In the genomic region with DNA sequence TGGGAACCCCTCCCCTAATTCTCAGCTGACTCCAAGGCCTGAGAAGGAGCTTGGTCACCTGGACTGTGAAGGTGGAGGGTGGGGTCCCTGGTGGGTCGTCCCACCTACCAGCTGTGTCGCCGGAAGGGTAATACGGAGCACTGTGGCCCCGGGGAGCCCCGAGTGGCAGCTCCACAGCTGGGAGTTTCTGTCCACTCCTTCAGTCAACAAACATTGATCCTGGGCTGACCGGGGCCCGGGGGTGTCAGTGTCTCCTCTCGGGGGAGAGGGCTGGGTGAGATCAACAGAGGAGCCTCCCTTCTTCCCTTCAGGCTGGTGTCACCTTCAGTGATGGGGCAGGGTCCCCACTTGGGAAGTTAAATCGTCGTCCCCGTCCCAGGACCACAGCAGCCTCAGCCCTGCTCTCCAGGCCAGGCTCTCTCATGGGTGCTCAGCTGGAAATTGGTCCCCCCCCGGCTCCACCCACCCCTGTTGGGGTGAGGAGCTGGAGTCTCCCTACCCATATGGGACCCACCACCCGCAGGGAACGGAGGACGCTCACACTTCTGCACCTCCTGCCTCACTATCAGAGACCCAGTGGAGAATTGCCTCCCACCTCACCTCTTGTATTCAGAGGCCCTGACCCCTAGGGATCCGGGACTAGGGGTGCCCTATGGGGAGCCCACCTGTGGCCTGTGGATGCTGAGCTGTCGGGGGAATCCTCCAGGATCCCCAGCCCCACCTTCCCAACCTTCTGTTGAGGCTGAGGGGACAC, we compare ENCODE assay signal across 3 cellular contexts.
TF ChIP-seq lines count a peak whose summit lies in the region.

No MANE protein-coding gene starts in this region.

TF ChIP-seq in HEK293, 187 proteins besides CTCF, POLR2A, EP300 and RAD21:
- TF ChIP-seq ZIC2 (tag by site-specific recombination; IDR thresholded peaks at IDR 0.05) (peak; percentile 81), GLIS2 (tag by site-specific recombination; IDR thresholded peaks at IDR 0.05) (0 out of 2 replicates have a peak, but pooled peaks have one; percentile 22), SCRT2 (tag by site-specific recombination; IDR thresholded peaks at IDR 0.05) (0 out of 2 replicates have a peak, but pooled peaks have one; percentile 16), ZBTB10 (tag by site-specific recombination; IDR thresholded peaks at IDR 0.05) (0 out of 2 replicates have a peak, but pooled peaks have one; percentile 29), ZNF510 (tag by site-specific recombination; IDR thresholded peaks at IDR 0.05; ENCODE audit: insufficient replicate concordance) (no peak), ZFP69B (tag by site-specific recombination; IDR thresholded peaks at IDR 0.05) (peak; percentile 66; the same call in 1 of the 2 replicates)
- TF ChIP-seq, protein P1, sequence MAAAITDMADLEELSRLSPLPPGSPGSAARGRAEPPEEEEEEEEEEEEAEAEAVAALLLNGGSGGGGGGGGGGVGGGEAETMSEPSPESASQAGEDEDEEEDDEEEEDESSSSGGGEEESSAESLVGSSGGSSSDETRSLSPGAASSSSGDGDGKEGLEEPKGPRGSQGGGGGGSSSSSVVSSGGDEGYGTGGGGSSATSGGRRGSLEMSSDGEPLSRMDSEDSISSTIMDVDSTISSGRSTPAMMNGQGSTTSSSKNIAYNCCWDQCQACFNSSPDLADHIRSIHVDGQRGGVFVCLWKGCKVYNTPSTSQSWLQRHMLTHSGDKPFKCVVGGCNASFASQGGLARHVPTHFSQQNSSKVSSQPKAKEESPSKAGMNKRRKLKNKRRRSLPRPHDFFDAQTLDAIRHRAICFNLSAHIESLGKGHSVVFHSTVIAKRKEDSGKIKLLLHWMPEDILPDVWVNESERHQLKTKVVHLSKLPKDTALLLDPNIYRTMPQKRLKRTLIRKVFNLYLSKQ (tag by site-specific recombination; IDR thresholded peaks at IDR 0.05; ENCODE audit: borderline replicate concordance), result no peak

TF ChIP-seq in K562, 482 proteins besides CTCF, POLR2A, EP300 and RAD21 (continues in another document):
- no peak for TF ChIP-seq ZNF197 (CRISPR knock-in tag; IDR thresholded peaks at IDR 0.05; ENCODE audit: low read depth)
- no peak for TF ChIP-seq MTA1 (IDR thresholded peaks at IDR 0.05; ENCODE audit: borderline replicate concordance)
- no peak for TF ChIP-seq KLF1 (tag; IDR thresholded peaks at IDR 0.05)
- TF ChIP-seq MAX (CRISPR knock-in tag; IDR thresholded peaks at IDR 0.05), result no peak
- no peak for TF ChIP-seq HNRNPL (IDR thresholded peaks at IDR 0.05; ENCODE audit: low read depth, low read length)
- TF ChIP-seq, protein P2, sequence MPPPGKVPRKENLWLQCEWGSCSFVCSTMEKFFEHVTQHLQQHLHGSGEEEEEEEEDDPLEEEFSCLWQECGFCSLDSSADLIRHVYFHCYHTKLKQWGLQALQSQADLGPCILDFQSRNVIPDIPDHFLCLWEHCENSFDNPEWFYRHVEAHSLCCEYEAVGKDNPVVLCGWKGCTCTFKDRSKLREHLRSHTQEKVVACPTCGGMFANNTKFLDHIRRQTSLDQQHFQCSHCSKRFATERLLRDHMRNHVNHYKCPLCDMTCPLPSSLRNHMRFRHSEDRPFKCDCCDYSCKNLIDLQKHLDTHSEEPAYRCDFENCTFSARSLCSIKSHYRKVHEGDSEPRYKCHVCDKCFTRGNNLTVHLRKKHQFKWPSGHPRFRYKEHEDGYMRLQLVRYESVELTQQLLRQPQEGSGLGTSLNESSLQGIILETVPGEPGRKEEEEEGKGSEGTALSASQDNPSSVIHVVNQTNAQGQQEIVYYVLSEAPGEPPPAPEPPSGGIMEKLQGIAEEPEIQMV (tag; conservative IDR thresholded peaks at IDR 0.05; ENCODE audit: low read depth), result no peak
- TF ChIP-seq, protein P3, sequence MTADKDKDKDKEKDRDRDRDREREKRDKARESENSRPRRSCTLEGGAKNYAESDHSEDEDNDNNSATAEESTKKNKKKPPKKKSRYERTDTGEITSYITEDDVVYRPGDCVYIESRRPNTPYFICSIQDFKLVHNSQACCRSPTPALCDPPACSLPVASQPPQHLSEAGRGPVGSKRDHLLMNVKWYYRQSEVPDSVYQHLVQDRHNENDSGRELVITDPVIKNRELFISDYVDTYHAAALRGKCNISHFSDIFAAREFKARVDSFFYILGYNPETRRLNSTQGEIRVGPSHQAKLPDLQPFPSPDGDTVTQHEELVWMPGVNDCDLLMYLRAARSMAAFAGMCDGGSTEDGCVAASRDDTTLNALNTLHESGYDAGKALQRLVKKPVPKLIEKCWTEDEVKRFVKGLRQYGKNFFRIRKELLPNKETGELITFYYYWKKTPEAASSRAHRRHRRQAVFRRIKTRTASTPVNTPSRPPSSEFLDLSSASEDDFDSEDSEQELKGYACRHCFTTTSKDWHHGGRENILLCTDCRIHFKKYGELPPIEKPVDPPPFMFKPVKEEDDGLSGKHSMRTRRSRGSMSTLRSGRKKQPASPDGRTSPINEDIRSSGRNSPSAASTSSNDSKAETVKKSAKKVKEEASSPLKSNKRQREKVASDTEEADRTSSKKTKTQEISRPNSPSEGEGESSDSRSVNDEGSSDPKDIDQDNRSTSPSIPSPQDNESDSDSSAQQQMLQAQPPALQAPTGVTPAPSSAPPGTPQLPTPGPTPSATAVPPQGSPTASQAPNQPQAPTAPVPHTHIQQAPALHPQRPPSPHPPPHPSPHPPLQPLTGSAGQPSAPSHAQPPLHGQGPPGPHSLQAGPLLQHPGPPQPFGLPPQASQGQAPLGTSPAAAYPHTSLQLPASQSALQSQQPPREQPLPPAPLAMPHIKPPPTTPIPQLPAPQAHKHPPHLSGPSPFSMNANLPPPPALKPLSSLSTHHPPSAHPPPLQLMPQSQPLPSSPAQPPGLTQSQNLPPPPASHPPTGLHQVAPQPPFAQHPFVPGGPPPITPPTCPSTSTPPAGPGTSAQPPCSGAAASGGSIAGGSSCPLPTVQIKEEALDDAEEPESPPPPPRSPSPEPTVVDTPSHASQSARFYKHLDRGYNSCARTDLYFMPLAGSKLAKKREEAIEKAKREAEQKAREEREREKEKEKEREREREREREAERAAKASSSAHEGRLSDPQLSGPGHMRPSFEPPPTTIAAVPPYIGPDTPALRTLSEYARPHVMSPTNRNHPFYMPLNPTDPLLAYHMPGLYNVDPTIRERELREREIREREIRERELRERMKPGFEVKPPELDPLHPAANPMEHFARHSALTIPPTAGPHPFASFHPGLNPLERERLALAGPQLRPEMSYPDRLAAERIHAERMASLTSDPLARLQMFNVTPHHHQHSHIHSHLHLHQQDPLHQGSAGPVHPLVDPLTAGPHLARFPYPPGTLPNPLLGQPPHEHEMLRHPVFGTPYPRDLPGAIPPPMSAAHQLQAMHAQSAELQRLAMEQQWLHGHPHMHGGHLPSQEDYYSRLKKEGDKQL (CRISPR knock-in tag; IDR thresholded peaks at IDR 0.05; ENCODE audit: borderline replicate concordance), result no peak

TF ChIP-seq in liver, 16 proteins besides CTCF, POLR2A, EP300 and RAD21:
- TF ChIP-seq NR2F2 (IDR thresholded peaks at IDR 0.05), result no peak
- TF ChIP-seq JUND (IDR thresholded peaks at IDR 0.05), result no peak
- TF ChIP-seq MAX (IDR thresholded peaks at IDR 0.05), result no peak
- no peak for TF ChIP-seq HNF4G (IDR thresholded peaks at IDR 0.05)
- TF ChIP-seq SP1 (IDR thresholded peaks at IDR 0.05), result no peak
- no peak for TF ChIP-seq FOXA1 (IDR thresholded peaks at IDR 0.05)
- TF ChIP-seq HNF4A (conservative IDR thresholded peaks at IDR 0.05), result no peak
- no peak for TF ChIP-seq GABPA (IDR thresholded peaks at IDR 0.05 in 1 of 2, conservative IDR thresholded peaks at IDR 0.05 in 1 of 2)
- TF ChIP-seq, protein P4, sequence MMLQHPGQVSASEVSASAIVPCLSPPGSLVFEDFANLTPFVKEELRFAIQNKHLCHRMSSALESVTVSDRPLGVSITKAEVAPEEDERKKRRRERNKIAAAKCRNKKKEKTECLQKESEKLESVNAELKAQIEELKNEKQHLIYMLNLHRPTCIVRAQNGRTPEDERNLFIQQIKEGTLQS (IDR thresholded peaks at IDR 0.05), result no peak
- TF ChIP-seq ZBTB33 (IDR thresholded peaks at IDR 0.05), result no peak
- TF ChIP-seq, protein P5, sequence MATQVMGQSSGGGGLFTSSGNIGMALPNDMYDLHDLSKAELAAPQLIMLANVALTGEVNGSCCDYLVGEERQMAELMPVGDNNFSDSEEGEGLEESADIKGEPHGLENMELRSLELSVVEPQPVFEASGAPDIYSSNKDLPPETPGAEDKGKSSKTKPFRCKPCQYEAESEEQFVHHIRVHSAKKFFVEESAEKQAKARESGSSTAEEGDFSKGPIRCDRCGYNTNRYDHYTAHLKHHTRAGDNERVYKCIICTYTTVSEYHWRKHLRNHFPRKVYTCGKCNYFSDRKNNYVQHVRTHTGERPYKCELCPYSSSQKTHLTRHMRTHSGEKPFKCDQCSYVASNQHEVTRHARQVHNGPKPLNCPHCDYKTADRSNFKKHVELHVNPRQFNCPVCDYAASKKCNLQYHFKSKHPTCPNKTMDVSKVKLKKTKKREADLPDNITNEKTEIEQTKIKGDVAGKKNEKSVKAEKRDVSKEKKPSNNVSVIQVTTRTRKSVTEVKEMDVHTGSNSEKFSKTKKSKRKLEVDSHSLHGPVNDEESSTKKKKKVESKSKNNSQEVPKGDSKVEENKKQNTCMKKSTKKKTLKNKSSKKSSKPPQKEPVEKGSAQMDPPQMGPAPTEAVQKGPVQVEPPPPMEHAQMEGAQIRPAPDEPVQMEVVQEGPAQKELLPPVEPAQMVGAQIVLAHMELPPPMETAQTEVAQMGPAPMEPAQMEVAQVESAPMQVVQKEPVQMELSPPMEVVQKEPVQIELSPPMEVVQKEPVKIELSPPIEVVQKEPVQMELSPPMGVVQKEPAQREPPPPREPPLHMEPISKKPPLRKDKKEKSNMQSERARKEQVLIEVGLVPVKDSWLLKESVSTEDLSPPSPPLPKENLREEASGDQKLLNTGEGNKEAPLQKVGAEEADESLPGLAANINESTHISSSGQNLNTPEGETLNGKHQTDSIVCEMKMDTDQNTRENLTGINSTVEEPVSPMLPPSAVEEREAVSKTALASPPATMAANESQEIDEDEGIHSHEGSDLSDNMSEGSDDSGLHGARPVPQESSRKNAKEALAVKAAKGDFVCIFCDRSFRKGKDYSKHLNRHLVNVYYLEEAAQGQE (IDR thresholded peaks at IDR 0.05), result no peak
- no peak for TF ChIP-seq RXRA (IDR thresholded peaks at IDR 0.05)
- no peak for TF ChIP-seq FOXA2 (IDR thresholded peaks at IDR 0.05)
- no peak for TF ChIP-seq EGR1 (IDR thresholded peaks at IDR 0.05; ENCODE audit: low read depth in 2 of 2)
- no peak for TF ChIP-seq TAF1 (conservative IDR thresholded peaks at IDR 0.05)
- TF ChIP-seq YY1 (IDR thresholded peaks at IDR 0.05), result no peak
